Comparison of ENCODE assay signal across 9 cellular contexts in the genomic region with DNA sequence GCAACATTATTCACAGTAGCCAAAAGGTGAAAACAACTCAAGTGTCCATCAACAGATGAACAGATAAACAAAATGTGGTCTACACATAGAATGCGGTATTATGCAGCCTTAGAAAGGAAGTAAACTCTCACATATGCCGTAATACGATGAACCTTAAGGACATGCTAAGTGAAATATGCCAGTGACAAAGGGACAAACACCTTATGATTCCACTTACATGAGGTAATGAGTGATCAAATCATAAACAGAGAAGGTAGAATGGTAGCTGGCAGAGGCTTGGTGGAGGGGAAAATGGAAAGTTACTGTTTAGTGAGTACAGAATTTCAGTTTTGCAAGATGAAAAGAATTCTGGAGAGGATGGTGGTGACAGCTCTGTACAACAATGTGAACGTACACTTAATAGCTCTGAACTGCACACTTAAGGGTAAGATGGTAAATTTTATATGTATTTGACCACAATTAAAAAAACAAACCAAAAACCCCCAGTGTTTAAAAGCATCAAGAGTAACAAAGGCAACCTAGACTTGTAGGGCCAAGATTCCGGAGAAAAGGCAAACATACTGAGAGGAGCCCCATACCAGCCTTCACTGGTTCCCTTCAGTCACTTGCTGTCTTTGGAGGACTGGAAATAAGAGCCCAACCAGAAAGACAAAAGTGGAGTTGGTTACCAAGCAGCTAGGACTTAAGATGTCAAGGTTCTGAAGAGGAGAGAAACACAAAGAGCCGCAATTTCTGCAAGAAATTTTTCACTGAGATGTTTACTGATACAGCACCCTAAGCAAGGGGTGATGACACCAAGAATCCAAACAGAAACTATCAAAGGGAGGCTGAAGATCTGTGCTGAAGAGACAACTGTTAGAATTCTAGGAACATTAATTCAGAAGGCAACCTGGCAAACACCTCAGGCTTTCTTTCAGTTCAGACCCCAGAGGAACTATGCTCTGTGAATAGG.
A peak's percentile ranks its signal among the peaks of the same experiment; 100 is the strongest.
DNase-seq lines count a peak whose midpoint lies in the region; ATAC-seq, FAIRE-seq and TF ChIP-seq lines count a peak whose summit lies in the region.
"Had no signal": no experiment of that assay in that cellular context is flagged by ENCODE, and none has a peak within 500 bp of the region (broad histone marks: within the 10 kb centered on the region; RNA-seq: fewer than 3 reads in every experiment).

No MANE protein-coding gene starts in this region.

- peaks cover 11% of the 10 kb centered on the region; the same call in 1 of the 2 replicates for H3K36me3 ChIP-seq in PC-9 (ENCODE audit: low read depth)
- peaks cover 0 to 3% of the 10 kb centered on the region in 2 experiments for H3K36me3 ChIP-seq in keratinocyte (ENCODE audit: control insufficient read depth in 2 of 2, extremely low read depth in 1 of 2, insufficient read depth in 2 of 2, low read length in 2 of 2)

- peak overlapping the region; percentile 5; the same call in 1 of the 2 replicates for H3K27ac ChIP-seq in PC-9
- H3K27ac ChIP-seq in keratinocyte (ENCODE audit: control insufficient read depth, insufficient read depth, low read length): no peak overlapping the region
- H3K27ac ChIP-seq in substantia nigra (ENCODE audit: low read depth, low read length, poor library complexity, severe bottlenecking): no peak overlapping the region

- CTCF ChIA-PET in PC-9 (lab: Charles Lee): no interaction called here

- H3K36me3 Mint-ChIP-seq in glutamatergic neuron (ENCODE audit: unreplicated experiment): no peaks in the 10 kb centered on the region

- peaks cover 28% of the 10 kb centered on the region for H3K4me1 Mint-ChIP-seq in glutamatergic neuron (ENCODE audit: low read depth, unreplicated experiment)

- BruUV-seq in PC-9 (replicated peaks; lab: Mats Ljungman, UMichigan): no TSS peak

- dilution Hi-C loops in keratinocyte (cut with MboI; ENCODE audit: extremely low pct_ligation_motif_present, low sequenced_read_pairs): no loop called here

- no peaks in the 10 kb centered on the region for H3K9me1 ChIP-seq in keratinocyte (ENCODE audit: control insufficient read depth, extremely low read depth, insufficient read depth, low read length)

- POLR2A ChIA-PET in PC-9 (lab: Charles Lee; ENCODE audit: unreplicated experiment): interaction anchor here (0.7 kb wide), 1 partner anchor 1674 kb away, joined by 6 read pairs; no protein-coding TSS in a partner anchor

- no peak overlapping the region for H3K27ac Mint-ChIP-seq in glutamatergic neuron (ENCODE audit: unreplicated experiment)

- intact Hi-C loops in PC-9 (cut with micrococcal nuclease; ENCODE audit: unreplicated experiment): no loop called here

- no peaks in the 10 kb centered on the region for H3K9me3 Mint-ChIP-seq in glutamatergic neuron (ENCODE audit: unreplicated experiment)

- ATAC-seq in GM21825 (IDR thresholded peaks at IDR 0.05; ENCODE audit: unreplicated experiment): peak; percentile 38
- ATAC-seq in HG03175 (IDR thresholded peaks at IDR 0.05; ENCODE audit: unreplicated experiment): no peak

- no peak overlapping the region for H3K4me3 Mint-ChIP-seq in glutamatergic neuron (ENCODE audit: unreplicated experiment)

- no peak overlapping the region for H3K9ac ChIP-seq in keratinocyte (ENCODE audit: control insufficient read depth, extremely low read depth, insufficient read depth, low read length)

- H3K4me1 ChIP-seq in PC-9 (replicated peaks; ENCODE audit: insufficient read depth) (peaks cover 27% of the 10 kb centered on the region), keratinocyte (ENCODE audit: control insufficient read depth, extremely low read depth, insufficient read depth, low read length) (peaks cover 29% of the 10 kb centered on the region)

- FAIRE-seq in keratinocyte (lab: Jason Lieb, UNC): peak; percentile 5

- TF ChIP-seq CTCF in PC-9 (conservative IDR thresholded peaks at IDR 0.05) (no peak), keratinocyte (optimal IDR thresholded peaks at IDR 0.05 in 1 of 3, IDR thresholded peaks at IDR 0.05 in 1 of 3, conservative IDR thresholded peaks at IDR 0.05 in 1 of 3; ENCODE audit: extremely low read depth in 1 of 3, insufficient read depth in 2 of 3, low read length in 3 of 3) (no peak), glutamatergic neuron (IDR thresholded peaks at IDR 0.05; ENCODE audit: partially characterized antibody, unreplicated experiment) (no peak)

- DNase-seq in EH (ENCODE audit: low read depth): peak; percentile 53
- no peak for DNase-seq in PC-9
- DNase-seq in keratinocyte (ENCODE audit: low read depth, low spot score): no peak
- DNase-seq in activated gamma-delta T cell (lab: John Stamatoyannopoulos, UW): no peak
- no peak for DNase-seq in substantia nigra (lab: John Stamatoyannopoulos, UW)
- DNase-seq in glutamatergic neuron: no peak
- DNase-seq: NCI-H2081 treated with DMSO at 0.1 percent for 48 hours had no signal

- H3K27me3 ChIP-seq in PC-9 (ENCODE audit: insufficient read depth, low read depth): no peaks in the 10 kb centered on the region
- H3K27me3 ChIP-seq in keratinocyte (ENCODE audit: control insufficient read depth, extremely low read depth, insufficient read depth, low read length): no peaks in the 10 kb centered on the region

- H3K9me3 ChIP-seq in PC-9 (ENCODE audit: insufficient read depth, low read depth): no peaks in the 10 kb centered on the region
- no peaks in the 10 kb centered on the region for H3K9me3 ChIP-seq in keratinocyte (ENCODE audit: control insufficient read depth, low read depth, low read length)

- H3K27me3 Mint-ChIP-seq in glutamatergic neuron (ENCODE audit: unreplicated experiment): no peaks in the 10 kb centered on the region

- peaks cover 23% of the 10 kb centered on the region for H3F3A ChIP-seq in PC-9 (ENCODE audit: insufficient read depth, low read depth)

- H3K9me2 ChIP-seq in PC-9 (ENCODE audit: insufficient read depth): no peaks in the 10 kb centered on the region

- H4K20me1 ChIP-seq in PC-9 (ENCODE audit: insufficient read depth): peaks cover 56% of the 10 kb centered on the region
- H4K20me1 ChIP-seq in keratinocyte (ENCODE audit: control insufficient read depth, extremely low read depth, insufficient read depth, low read length): no peaks in the 10 kb centered on the region

- H3K4me3 ChIP-seq in PC-9: no peak overlapping the region
- no peak overlapping the region for H3K4me3 ChIP-seq in keratinocyte (ENCODE audit: control insufficient read depth in 2 of 3, extremely low read depth in 1 of 3, insufficient read depth in 2 of 3, low read depth in 1 of 3, low read length in 3 of 3)

- H3K79me2 ChIP-seq in PC-9 (ENCODE audit: low read depth) (peaks cover 100% of the 10 kb centered on the region), keratinocyte (ENCODE audit: control insufficient read depth, insufficient read depth, low read length) (peaks cover 88% of the 10 kb centered on the region)

- no peak overlapping the region for H3K4me2 ChIP-seq in PC-9
- no peak overlapping the region for H3K4me2 ChIP-seq in keratinocyte (ENCODE audit: control insufficient read depth, extremely low read depth, insufficient read depth, low read depth, low read length)

- H2AFZ ChIP-seq in PC-9 (no peak overlapping the region), keratinocyte (ENCODE audit: control insufficient read depth, low read length) (no peak overlapping the region)
